In the genomic region with DNA sequence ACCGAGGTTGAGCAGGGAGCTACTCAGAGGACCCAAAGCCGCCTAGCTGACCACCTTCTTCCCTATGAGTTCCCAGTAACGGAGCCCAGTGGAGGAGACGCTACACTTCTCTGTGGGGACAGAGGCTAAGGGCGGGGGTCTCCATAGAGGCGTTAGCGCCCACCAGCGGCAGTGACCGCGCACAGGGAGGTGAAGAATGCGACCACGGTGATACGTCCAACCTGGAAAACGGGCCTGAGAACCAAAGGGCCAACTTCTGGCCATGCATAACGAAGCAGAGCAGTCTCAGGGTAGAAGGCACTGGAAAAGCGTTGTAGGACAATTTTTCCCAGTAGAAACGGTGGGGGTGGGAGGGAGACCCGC, we compare ENCODE assay signal across 8 cellular contexts. TPM values are rescaled to one million over a fixed set of nuclear protein-coding genes. Genes with fewer than 3 reads are reported as not detected.
DNase-seq lines count a peak whose midpoint lies in the region; ATAC-seq, FAIRE-seq and TF ChIP-seq lines count a peak whose summit lies in the region.

No MANE protein-coding gene starts in this region.

- CTCF ChIA-PET in CD8-positive, alpha-beta memory T cell (lab: Charles Lee): interaction anchor here (0.6 to 1.2 kb wide), 6 partner anchors 9 to 41 kb away, joined by 3 to 4 read pairs (median 3); no protein-coding TSS in a partner anchor

- ATAC-seq in HG02588 (IDR thresholded peaks at IDR 0.05; ENCODE audit: unreplicated experiment) (peak; percentile 12), lower lobe of right lung (peak in 1 of 2 donors; percentile 3), GM18909 (IDR thresholded peaks at IDR 0.05; ENCODE audit: poor library complexity, unreplicated experiment) (no peak), GM21367 (IDR thresholded peaks at IDR 0.05; ENCODE audit: unreplicated experiment) (no peak)

- H3K27ac ChIP-seq in CD8-positive, alpha-beta memory T cell (ENCODE audit: low read depth, low read length): no peak overlapping the region
- H3K27ac ChIP-seq in adrenal gland: peak overlapping the region in 3 of 5 donors; percentile 49 to 88 (median 86)
- no peak overlapping the region for H3K27ac ChIP-seq in lower lobe of right lung

- peak overlapping the region in 3 of 8 donors; percentile 64 to 76 (median 73) for H3K27ac Mint-ChIP-seq in CD8-positive, alpha-beta memory T cell

- no peak for FAIRE-seq in RCC 7860 (lab: Jason Lieb, UNC)

- H3K4me1 Mint-ChIP-seq in CD8-positive, alpha-beta memory T cell: peaks cover 43 to 54% (median 52%) of the 10 kb centered on the region in 3 donors

- H3K4me3 ChIP-seq in CD8-positive, alpha-beta memory T cell (ENCODE audit: low read length): peak overlapping the region; percentile 78
- peak overlapping the region in 2 of 4 donors; percentile 3 to 63 for H3K4me3 ChIP-seq in adrenal gland
- peak overlapping the region; percentile 91 for H3K4me3 ChIP-seq in lower lobe of right lung

- intact Hi-C loops in adrenal gland (cut with DNase I) (loop anchor here (5.0 kb wide), 2 partner anchors 130 to 135 kb away; no protein-coding TSS in a partner anchor), lower lobe of right lung (cut with DNase I) (no loop called here)

- H3K36me3 Mint-ChIP-seq in CD8-positive, alpha-beta memory T cell: peaks cover 0 to 23% (median 10%) of the 10 kb centered on the region in 3 donors

- 11 to 24% (median 14%) methylated on average over 4 to 18 of the region's 18 CpGs for WGBS in adrenal gland, 4 donors

- peak overlapping the region; percentile 95 to 99 (median 98) for H3K4me3 Mint-ChIP-seq in CD8-positive, alpha-beta memory T cell

- H3K27me3 Mint-ChIP-seq in CD8-positive, alpha-beta memory T cell: peaks cover 13 to 27% of the 10 kb centered on the region in 2 donors

- H3K9me3 Mint-ChIP-seq in CD8-positive, alpha-beta memory T cell: no peaks in the 10 kb centered on the region

- peaks cover 9% of the 10 kb centered on the region for H3K27me3 ChIP-seq in CD8-positive, alpha-beta memory T cell (ENCODE audit: insufficient read depth, low read length, poor library complexity, severe bottlenecking)
- no peaks in the 10 kb centered on the region for H3K27me3 ChIP-seq in adrenal gland
- H3K27me3 ChIP-seq in lower lobe of right lung (ENCODE audit: low read depth): peaks cover 5% of the 10 kb centered on the region

- POLR2A ChIA-PET in CD8-positive, alpha-beta memory T cell (lab: Charles Lee): interaction anchor here (1.5 kb wide), 1 partner anchor 41 kb away, joined by 4 read pairs; no protein-coding TSS in a partner anchor

- TF ChIP-seq CTCF in adrenal gland (IDR thresholded peaks at IDR 0.05) (no peak), lower lobe of right lung (IDR thresholded peaks at IDR 0.05) (no peak)

- H3K4me1 ChIP-seq in CD8-positive, alpha-beta memory T cell (ENCODE audit: insufficient read depth, low read length): peaks cover 41% of the 10 kb centered on the region
- H3K4me1 ChIP-seq in adrenal gland (replicated peaks in 1 of 2): peaks cover 27% of the 10 kb centered on the region in 2 donors
- peaks cover 24% of the 10 kb centered on the region for H3K4me1 ChIP-seq in lower lobe of right lung

- no peak for TF ChIP-seq POLR2A in adrenal gland (IDR thresholded peaks at IDR 0.05)

- DNase-seq in CD8-positive, alpha-beta memory T cell: no peak
- DNase-seq in adrenal gland (no peak), lower lobe of right lung (no peak), HT-29 (ENCODE audit: low spot score) (no peak), RCC 7860 (ENCODE audit: low spot score) (no peak)

- no peaks in the 10 kb centered on the region for H3K36me3 ChIP-seq in CD8-positive, alpha-beta memory T cell (ENCODE audit: insufficient read depth, low read length)
- H3K36me3 ChIP-seq in adrenal gland (replicated peaks in 1 of 2) (no peaks in the 10 kb centered on the region), lower lobe of right lung (no peaks in the 10 kb centered on the region)

- H3K9me3 ChIP-seq in CD8-positive, alpha-beta memory T cell (ENCODE audit: low read length): no peaks in the 10 kb centered on the region
- no peaks in the 10 kb centered on the region for H3K9me3 ChIP-seq in adrenal gland (replicated peaks in 1 of 3)
- H3K9me3 ChIP-seq in lower lobe of right lung: no peaks in the 10 kb centered on the region

RNA-seq across cellular contexts. Expression of gene COG2, which starts 0.4 kb away (rescaled TPM):
- 10 to 100 TPM; 45.0 to 47.5 TPM for total RNA-seq in CD8-positive, alpha-beta memory T cell
- polyA plus RNA-seq in CD8-positive, alpha-beta memory T cell: 35.0 TPM
- total RNA-seq in adrenal gland (10 to 100 TPM; 36.3 to 80.1 (median 50.6) TPM), lower lobe of right lung (23.1 TPM)
- 10 to 100 TPM; 12.0 to 57.8 (median 16.3) TPM for polyA plus RNA-seq in adrenal gland
- 15.8 and 18.6 TPM in 2 replicates for total RNA-seq in HT-29 (2014; rRNA removed; shearing (Covaris generic))

Comparison
In these comparisons a context has a peak if more than half of its experiments do, and no peak if none do; other contexts are left out.
1. H3K27ac ChIP-seq: peak in adrenal gland (3 of 5); none in CD8-positive, alpha-beta memory T cell (single experiment) and lower lobe of right lung (single experiment).